1 cellular context compared by ENCODE assay signal in the genomic region with DNA sequence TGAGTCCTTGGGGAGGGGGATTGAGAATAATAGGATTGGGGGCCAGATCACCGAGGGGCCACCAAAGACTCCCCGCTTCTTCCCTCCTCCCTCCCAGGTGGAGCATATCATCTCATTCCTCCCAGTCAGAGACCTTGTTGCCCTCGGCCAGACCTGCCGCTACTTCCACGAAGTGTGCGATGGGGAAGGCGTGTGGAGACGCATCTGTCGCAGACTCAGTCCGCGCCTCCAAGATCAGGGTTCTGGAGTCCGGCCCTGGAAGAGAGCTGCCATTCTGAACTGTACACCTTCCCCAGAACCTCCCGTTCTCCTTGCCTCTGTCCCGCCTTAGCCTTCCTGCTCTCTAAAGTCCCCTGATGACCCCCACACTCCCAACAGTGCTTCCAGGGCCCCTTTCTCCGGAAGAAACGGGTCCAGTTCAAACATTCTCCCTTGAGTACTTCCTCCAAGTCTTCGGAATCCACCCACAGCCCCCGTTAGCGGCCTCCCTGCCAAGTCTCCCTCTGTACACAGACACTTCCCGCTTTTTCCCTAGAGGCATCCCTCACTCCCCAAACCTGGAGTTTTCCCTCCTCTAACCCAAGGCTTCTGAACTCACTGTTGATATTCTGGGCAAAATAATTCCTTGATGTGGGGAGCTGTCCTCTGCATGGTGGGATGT.
TF ChIP-seq lines count a peak whose summit lies in the region.

No MANE protein-coding gene starts in this region.

TF ChIP-seq in endothelial cell of umbilical vein, 7 proteins besides CTCF, POLR2A, EP300 and RAD21:
- TF ChIP-seq POLR2AphosphoS5 (IDR thresholded peaks at IDR 0.05; ENCODE audit: insufficient read depth, low read depth, low read length) (no peak), GATA2 (IDR thresholded peaks at IDR 0.05; ENCODE audit: insufficient read depth, insufficient read length, low read depth, low read length) (no peak), EZH2 (IDR thresholded peaks at IDR 0.05; ENCODE audit: borderline replicate concordance, low read depth, low read length, severe bottlenecking) (peak; percentile 36)
- TF ChIP-seq, protein P1, sequence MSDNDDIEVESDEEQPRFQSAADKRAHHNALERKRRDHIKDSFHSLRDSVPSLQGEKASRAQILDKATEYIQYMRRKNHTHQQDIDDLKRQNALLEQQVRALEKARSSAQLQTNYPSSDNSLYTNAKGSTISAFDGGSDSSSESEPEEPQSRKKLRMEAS (IDR thresholded peaks at IDR 0.05; ENCODE audit: insufficient read depth, insufficient read length): no peak
